In genomic region chr22:30968015-30968923, GRCh38 we compare ENCODE assay signal across 8 cellular contexts. TPM values are rescaled to one million over a fixed set of nuclear protein-coding genes. Genes with fewer than 3 reads are reported as not detected.
DNase-seq lines count a peak whose midpoint lies in the region; ATAC-seq, FAIRE-seq and TF ChIP-seq lines count a peak whose summit lies in the region.

MORC2 (minus strand) TSS chr22:30968774; CDS start chr22:30967889, 885 bp downstream.

- peak within 1 kb of the TSS; percentile 80 for H2AFZ ChIP-seq in DND-41 (ENCODE audit: low read depth, low read length)

- H3K36me3 ChIP-seq in DND-41 (ENCODE audit: insufficient read depth, low read length) (peaks cover 32% of the 10 kb centered on the region), HUES6 (ENCODE audit: control insufficient read depth, insufficient read depth, low read length) (peaks cover 38% of the 10 kb centered on the region), WERI-Rb-1 (peaks cover 58% of the 10 kb centered on the region)

- H3K27ac ChIP-seq in DND-41 (ENCODE audit: low read length) (peak within 1 kb of the TSS; percentile 79), HUES6 (ENCODE audit: low read depth, low read length) (peak within 1 kb of the TSS; percentile 99), WERI-Rb-1 (peak within 1 kb of the TSS; percentile 98)

- no peak for TF ChIP-seq POLR2A in H54 (IDR thresholded peaks at IDR 0.05; ENCODE audit: low read depth, low read length)

- H3K36me3 Mint-ChIP-seq in neural crest cell (ENCODE audit: low read depth) = peaks cover 85% of the 10 kb centered on the region

- H3K9ac ChIP-seq in DND-41 (ENCODE audit: low read depth, low read length) (peak within 1 kb of the TSS; percentile 83), HUES6 (ENCODE audit: low read length) (peak within 1 kb of the TSS; percentile 94)

- ATAC-seq in DND-41 (ENCODE audit: insufficient read depth, low read depth) = no peak
- ATAC-seq in GM21423 (IDR thresholded peaks at IDR 0.05; ENCODE audit: unreplicated experiment) = peak; percentile 12

- FAIRE-seq in H54 (lab: Jason Lieb, UNC) = no peak

- no peaks in the 10 kb centered on the region for H3K27me3 ChIP-seq in DND-41 (ENCODE audit: insufficient read depth, low read length, poor library complexity)
- no peaks in the 10 kb centered on the region for H3K27me3 ChIP-seq in HUES6 (ENCODE audit: control insufficient read depth, insufficient read depth, low read length)
- no peaks in the 10 kb centered on the region for H3K27me3 ChIP-seq in WERI-Rb-1 (ENCODE audit: insufficient read depth, low read depth, severe bottlenecking)

- peak within 1 kb of the TSS; percentile 86 for H3K4me2 ChIP-seq in DND-41 (ENCODE audit: insufficient read depth, low read length)

- DNase-seq in DND-41 (no peak), WERI-Rb-1 (peak; percentile 74), foreskin fibroblast (no peak), neural crest cell (ENCODE audit: low read depth, low spot score) (no peak), H54 (ENCODE audit: insufficient read length, low spot score) (no peak), D341Med (ENCODE audit: low spot score) (no peak)

- peaks cover 3% of the 10 kb centered on the region for H3K27me3 Mint-ChIP-seq in neural crest cell (ENCODE audit: low read depth)

- peak within 1 kb of the TSS; percentile 97 for H3K27ac Mint-ChIP-seq in neural crest cell (ENCODE audit: unreplicated experiment)

- peak within 1 kb of the TSS; percentile 98 for H3K4me3 Mint-ChIP-seq in neural crest cell

- H3K4me1 Mint-ChIP-seq in neural crest cell = peaks cover 55% of the 10 kb centered on the region

- peaks cover 40% of the 10 kb centered on the region for H3K9me3 Mint-ChIP-seq in neural crest cell

- TF ChIP-seq CTCF in DND-41 (IDR thresholded peaks at IDR 0.05; ENCODE audit: borderline replicate concordance, extremely low read depth, low read length, poor library complexity, severe bottlenecking) (no peak), WERI-Rb-1 (IDR thresholded peaks at IDR 0.05; ENCODE audit: low read depth, low read length) (no peak), foreskin fibroblast (IDR thresholded peaks at IDR 0.05; ENCODE audit: low read depth, low read length) (no peak), neural crest cell (conservative IDR thresholded peaks at IDR 0.05) (no peak)

- H3K4me3 ChIP-seq in DND-41 (ENCODE audit: low read depth in 1 of 2, low read length in 2 of 2) = peak within 1 kb of the TSS; percentile 50 to 61
- peak within 1 kb of the TSS; percentile 86 for H3K4me3 ChIP-seq in HUES6 (ENCODE audit: low read depth, low read length)
- peak within 1 kb of the TSS; percentile 78 for H3K4me3 ChIP-seq in WERI-Rb-1 (ENCODE audit: low read depth, low read length)
- peak within 1 kb of the TSS; percentile 64 to 71 for H3K4me3 ChIP-seq in foreskin fibroblast (ENCODE audit: low read depth in 1 of 2, low read length in 2 of 2)

- peaks cover 59% of the 10 kb centered on the region for H3K4me1 ChIP-seq in DND-41 (ENCODE audit: insufficient read depth, low read length)
- peaks cover 19% of the 10 kb centered on the region for H3K4me1 ChIP-seq in HUES6 (ENCODE audit: control insufficient read depth, insufficient read depth, low read length)

- H3K9me3 ChIP-seq in DND-41 (ENCODE audit: insufficient read depth, low read length, severe bottlenecking) (peaks cover 8% of the 10 kb centered on the region), HUES6 (ENCODE audit: control insufficient read depth, insufficient read depth, low read depth, low read length) (peaks cover 30% of the 10 kb centered on the region), WERI-Rb-1 (ENCODE audit: severe bottlenecking) (peaks cover 6% of the 10 kb centered on the region)

- H4K20me1 ChIP-seq in DND-41 (ENCODE audit: insufficient read depth, low read length) = peaks cover 11% of the 10 kb centered on the region; the same call in 1 of the 2 replicates

- peaks cover 86% of the 10 kb centered on the region for H3K79me2 ChIP-seq in DND-41 (ENCODE audit: insufficient read depth, low read length)

RNA-seq across cellular contexts. Expression of gene MORC2, which starts in this region (rescaled TPM):
- 38.8 and 44.2 TPM in 2 replicates for total RNA-seq in neural crest cell
